1 cellular context compared by ENCODE assay signal in the genomic region with DNA sequence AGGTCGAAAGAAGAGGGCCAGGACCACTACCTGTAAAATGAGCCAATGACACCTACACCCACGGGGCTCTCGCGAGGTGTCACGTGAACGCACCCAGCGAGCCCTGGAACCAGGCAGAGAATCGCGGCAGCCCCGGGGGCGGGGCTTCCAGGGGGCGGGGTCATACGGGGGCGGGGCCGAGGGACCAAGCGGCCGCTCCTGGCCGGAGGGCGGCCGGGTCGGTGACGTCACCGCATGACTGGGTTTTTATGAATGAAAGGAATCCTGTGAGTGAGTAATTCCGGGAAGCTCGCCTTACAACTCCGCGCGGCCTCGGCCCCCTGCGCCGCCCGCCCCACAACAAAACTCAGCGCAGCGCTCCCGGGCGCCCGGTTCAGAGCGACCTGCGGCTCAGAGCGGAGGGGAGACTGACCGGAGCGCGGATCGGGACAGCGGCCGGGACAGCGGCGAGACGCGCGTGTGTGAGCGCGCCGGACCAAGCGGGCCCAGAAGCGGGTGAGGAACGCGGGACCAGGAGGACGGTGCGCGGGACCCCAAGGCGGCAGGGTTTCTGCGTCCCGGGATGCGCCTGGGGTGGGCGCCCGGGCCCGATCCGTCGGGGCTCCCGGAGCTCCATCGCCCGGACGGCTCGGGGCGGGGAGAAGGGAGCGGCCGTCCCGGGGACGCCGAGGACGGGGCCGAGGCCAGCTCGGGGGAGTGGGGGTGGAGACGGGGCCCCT.
TF ChIP-seq lines count a peak whose summit lies in the region.

A gene (plus strand): TSS at position 277 of the 719 bp plus-strand sequence. CDS start 11,860 bp downstream, outside the sequence.

TF ChIP-seq in H1, 55 proteins besides CTCF, POLR2A, EP300 and RAD21:
- TF ChIP-seq YY1 (IDR thresholded peaks at IDR 0.05; ENCODE audit: low read depth, low read length) (no peak), SRF (IDR thresholded peaks at IDR 0.05; ENCODE audit: low read depth, low read length) (no peak), KDM4A (IDR thresholded peaks at IDR 0.05; ENCODE audit: low read depth, low read length, severe bottlenecking) (peak; percentile 25), RFX5 (IDR thresholded peaks at IDR 0.05; ENCODE audit: borderline replicate concordance, low read depth, low read length) (no peak), BACH1 (IDR thresholded peaks at IDR 0.05; ENCODE audit: low read length) (peak; percentile 1; the same call in 1 of the 2 replicates), HDAC6 (IDR thresholded peaks at IDR 0.05; ENCODE audit: low read depth, low read length) (no peak), SIN3A (conservative IDR thresholded peaks at IDR 0.05 in 1 of 2, IDR thresholded peaks at IDR 0.05 in 1 of 2; ENCODE audit: low read depth in 1 of 2, low read length in 2 of 2) (peak; percentile 14 to 51; a peak in 1 of 4 replicates), CBX5 (IDR thresholded peaks at IDR 0.05; ENCODE audit: low read depth, low read length) (no peak), JUN (IDR thresholded peaks at IDR 0.05; ENCODE audit: low read depth, low read length) (peak; percentile 70; the same call in 1 of the 2 replicates), JUND (IDR thresholded peaks at IDR 0.05; ENCODE audit: low read length) (peak; percentile 93), CTBP2 (IDR thresholded peaks at IDR 0.05; ENCODE audit: borderline replicate concordance, insufficient read depth, insufficient read length, low read length) (no peak), EGR1 (IDR thresholded peaks at IDR 0.05; ENCODE audit: borderline replicate concordance, low read depth, low read length) (no peak), CHD1 (IDR thresholded peaks at IDR 0.05; ENCODE audit: low read depth, low read length) (no peak), TAF1 (IDR thresholded peaks at IDR 0.05; ENCODE audit: low read depth, low read length) (peak; percentile 85), NANOG (IDR thresholded peaks at IDR 0.05; ENCODE audit: insufficient read depth, low read depth, low read length, poor library complexity, severe bottlenecking) (no peak), CREB1 (IDR thresholded peaks at IDR 0.05) (peak; percentile 83), RBBP5 (IDR thresholded peaks at IDR 0.05; ENCODE audit: borderline replicate concordance, low read depth, low read length) (0 out of 2 replicates have a peak, but pooled peaks have one; percentile 66), BRCA1 (IDR thresholded peaks at IDR 0.05; ENCODE audit: low read depth, low read length) (peak; percentile 83), EZH2 (IDR thresholded peaks at IDR 0.05; ENCODE audit: low read depth, low read length, severe bottlenecking) (no peak), SUZ12 (IDR thresholded peaks at IDR 0.05; ENCODE audit: low read length) (0 out of 2 replicates have a peak, but pooled peaks have one; percentile 1), TAF7 (optimal IDR thresholded peaks at IDR 0.05; ENCODE audit: borderline replicate concordance, low read depth, low read length) (peak; percentile 75), TBP (IDR thresholded peaks at IDR 0.05; ENCODE audit: low read depth, low read length) (peak; percentile 81; the same call in 1 of the 2 replicates), MAFK (IDR thresholded peaks at IDR 0.05; ENCODE audit: low read depth, low read length) (no peak), CHD2 (IDR thresholded peaks at IDR 0.05; ENCODE audit: low read length) (peak; percentile 95), POLR2AphosphoS5 (IDR thresholded peaks at IDR 0.05; ENCODE audit: low read depth, low read length) (peak; percentile 43), PHF8 (conservative IDR thresholded peaks at IDR 0.05; ENCODE audit: low read depth, low read length) (peak; percentile 76), TEAD4 (IDR thresholded peaks at IDR 0.05; ENCODE audit: low read depth, low read length) (no peak), HDAC2 (IDR thresholded peaks at IDR 0.05; ENCODE audit: borderline replicate concordance in 1 of 2, low read depth in 2 of 2, low read length in 2 of 2) (0 out of 4 replicates have a peak, but pooled peaks of 1 of the 2 experiments have one; percentile 29), ZNF274 (IDR thresholded peaks at IDR 0.05; ENCODE audit: borderline replicate concordance, extremely low read depth, low read length) (no peak), ASH2L (IDR thresholded peaks at IDR 0.05; ENCODE audit: low read length) (peak; percentile 29), SP4 (IDR thresholded peaks at IDR 0.05; ENCODE audit: low read length) (0 out of 2 replicates have a peak, but pooled peaks have one; percentile 53)
- TF ChIP-seq, protein P1, sequence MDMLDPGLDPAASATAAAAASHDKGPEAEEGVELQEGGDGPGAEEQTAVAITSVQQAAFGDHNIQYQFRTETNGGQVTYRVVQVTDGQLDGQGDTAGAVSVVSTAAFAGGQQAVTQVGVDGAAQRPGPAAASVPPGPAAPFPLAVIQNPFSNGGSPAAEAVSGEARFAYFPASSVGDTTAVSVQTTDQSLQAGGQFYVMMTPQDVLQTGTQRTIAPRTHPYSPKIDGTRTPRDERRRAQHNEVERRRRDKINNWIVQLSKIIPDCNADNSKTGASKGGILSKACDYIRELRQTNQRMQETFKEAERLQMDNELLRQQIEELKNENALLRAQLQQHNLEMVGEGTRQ (IDR thresholded peaks at IDR 0.05; ENCODE audit: low read length): peak; percentile 69
- TF ChIP-seq, protein P2, sequence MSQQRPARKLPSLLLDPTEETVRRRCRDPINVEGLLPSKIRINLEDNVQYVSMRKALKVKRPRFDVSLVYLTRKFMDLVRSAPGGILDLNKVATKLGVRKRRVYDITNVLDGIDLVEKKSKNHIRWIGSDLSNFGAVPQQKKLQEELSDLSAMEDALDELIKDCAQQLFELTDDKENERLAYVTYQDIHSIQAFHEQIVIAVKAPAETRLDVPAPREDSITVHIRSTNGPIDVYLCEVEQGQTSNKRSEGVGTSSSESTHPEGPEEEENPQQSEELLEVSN (IDR thresholded peaks at IDR 0.05): no peak
- TF ChIP-seq, protein P3, sequence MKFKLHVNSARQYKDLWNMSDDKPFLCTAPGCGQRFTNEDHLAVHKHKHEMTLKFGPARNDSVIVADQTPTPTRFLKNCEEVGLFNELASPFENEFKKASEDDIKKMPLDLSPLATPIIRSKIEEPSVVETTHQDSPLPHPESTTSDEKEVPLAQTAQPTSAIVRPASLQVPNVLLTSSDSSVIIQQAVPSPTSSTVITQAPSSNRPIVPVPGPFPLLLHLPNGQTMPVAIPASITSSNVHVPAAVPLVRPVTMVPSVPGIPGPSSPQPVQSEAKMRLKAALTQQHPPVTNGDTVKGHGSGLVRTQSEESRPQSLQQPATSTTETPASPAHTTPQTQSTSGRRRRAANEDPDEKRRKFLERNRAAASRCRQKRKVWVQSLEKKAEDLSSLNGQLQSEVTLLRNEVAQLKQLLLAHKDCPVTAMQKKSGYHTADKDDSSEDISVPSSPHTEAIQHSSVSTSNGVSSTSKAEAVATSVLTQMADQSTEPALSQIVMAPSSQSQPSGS (IDR thresholded peaks at IDR 0.05; ENCODE audit: low read length): no peak
TF ChIP-seq in H1: peak in this region for 19.
